ENCODE assay signal across 12 cellular contexts in genomic region chr20:10357974-10358373, GRCh38.
A peak's percentile ranks its signal among the peaks of the same experiment; 100 is the strongest.
DNase-seq lines count a peak whose midpoint lies in the region; ATAC-seq and TF ChIP-seq lines count a peak whose summit lies in the region.
"Had no signal": no experiment of that assay in that cellular context is flagged by ENCODE, and none has a peak within 500 bp of the region (broad histone marks: within the 10 kb centered on the region; RNA-seq: fewer than 3 reads in every experiment).

No MANE protein-coding gene starts in this region.

- DNase-seq in natural killer cell (no peak), RKO (ENCODE audit: low spot score) (peak; percentile 42), fibroblast of peridontal ligament (ENCODE audit: extremely low read depth) (peak; percentile 41), coronary artery (ENCODE audit: low spot score) (no peak), NCI-H510A treated with DMSO at 0.1 percent for 48 hours (lab: John Stamatoyannopoulos, UW) (no peak), WERI-Rb-1 (no peak)
- no peak for DNase-seq in natural killer cell treated with Interleukin-12 subunit alpha and Interleukin-12 subunit beta and Interleukin-15 and Interleukin-18, amount 100 ng/mL, for 72 hours (ENCODE audit: low spot score)
- DNase-seq: activated T-cell treated with anti-CD3 and anti-CD28 coated beads, Interleukin-2, amount 50 U/mL, for 1 hour; CD8-positive, alpha-beta memory T cell; NCI-H226; T-helper 2 cell had no signal

- H3K36me3 Mint-ChIP-seq in natural killer cell: no peaks in the 10 kb centered on the region
- no peaks in the 10 kb centered on the region for H3K36me3 Mint-ChIP-seq in natural killer cell treated with Interleukin-12 subunit alpha and Interleukin-12 subunit beta and Interleukin-15 and Interleukin-18, amount 100 ng/mL, for 72 hours

- no peak overlapping the region for H3K4me3 ChIP-seq in coronary artery
- H3K4me3 ChIP-seq in WERI-Rb-1 (ENCODE audit: low read depth, low read length): no peak overlapping the region

- intact Hi-C loops in natural killer cell (cut with micrococcal nuclease): loop anchor here (1.0 to 5.0 kb wide), 2 partner anchors 266 to 380 kb away; no protein-coding TSS in a partner anchor

- TF ChIP-seq CTCF in natural killer cell (IDR thresholded peaks at IDR 0.05) (peak; percentile 75), coronary artery (IDR thresholded peaks at IDR 0.05) (no peak), WERI-Rb-1 (IDR thresholded peaks at IDR 0.05; ENCODE audit: low read depth, low read length) (no peak)

- H3K36me3 ChIP-seq in WERI-Rb-1: no peaks in the 10 kb centered on the region

- no peaks in the 10 kb centered on the region for H3K9me3 ChIP-seq in WERI-Rb-1 (ENCODE audit: severe bottlenecking)

- H3K27ac ChIP-seq in coronary artery: no peak overlapping the region
- H3K27ac ChIP-seq in WERI-Rb-1: no peak overlapping the region

- H3K4me1 Mint-ChIP-seq in natural killer cell: peaks cover 0 to 9% of the 10 kb centered on the region in 2 donors
- H3K4me1 Mint-ChIP-seq in natural killer cell treated with Interleukin-12 subunit alpha and Interleukin-12 subunit beta and Interleukin-15 and Interleukin-18, amount 100 ng/mL, for 72 hours (ENCODE audit: low read depth in 2 of 2): peaks cover 6% of the 10 kb centered on the region in 2 donors

- H3K27ac Mint-ChIP-seq in natural killer cell: no peak overlapping the region
- no peak overlapping the region for H3K27ac Mint-ChIP-seq in natural killer cell treated with Interleukin-12 subunit alpha and Interleukin-12 subunit beta and Interleukin-15 and Interleukin-18, amount 100 ng/mL, for 72 hours
- H3K27ac Mint-ChIP-seq: CD8-positive, alpha-beta memory T cell had no signal

- no peak overlapping the region for H3K4me3 Mint-ChIP-seq in natural killer cell
- H3K4me3 Mint-ChIP-seq in natural killer cell treated with Interleukin-12 subunit alpha and Interleukin-12 subunit beta and Interleukin-15 and Interleukin-18, amount 100 ng/mL, for 72 hours: no peak overlapping the region
- H3K4me3 Mint-ChIP-seq: CD8-positive, alpha-beta memory T cell had no signal

- H3K9me3 Mint-ChIP-seq in natural killer cell: no peaks in the 10 kb centered on the region
- H3K9me3 Mint-ChIP-seq in natural killer cell treated with Interleukin-12 subunit alpha and Interleukin-12 subunit beta and Interleukin-15 and Interleukin-18, amount 100 ng/mL, for 72 hours: no peaks in the 10 kb centered on the region
- H3K9me3 Mint-ChIP-seq: CD8-positive, alpha-beta memory T cell had no signal

- H3K27me3 Mint-ChIP-seq in natural killer cell (ENCODE audit: low read depth in 2 of 2): peaks cover 2 to 16% of the 10 kb centered on the region in 2 donors
- peaks cover 0 to 6% of the 10 kb centered on the region in 2 donors for H3K27me3 Mint-ChIP-seq in natural killer cell treated with Interleukin-12 subunit alpha and Interleukin-12 subunit beta and Interleukin-15 and Interleukin-18, amount 100 ng/mL, for 72 hours

- H3K27me3 ChIP-seq in WERI-Rb-1 (ENCODE audit: insufficient read depth, low read depth, severe bottlenecking): no peaks in the 10 kb centered on the region

- ATAC-seq in natural killer cell (peak; percentile 53 to 86 (median 77)), GM21717 (IDR thresholded peaks at IDR 0.05; ENCODE audit: unreplicated experiment) (no peak)
- ATAC-seq in natural killer cell treated with Interleukin-12 subunit alpha and Interleukin-12 subunit beta and Interleukin-15 and Interleukin-18, amount 100 ng/mL, for 72 hours: no peak

Comparison
In these comparisons a context has a peak if more than half of its experiments do, and no peak if none do; other contexts are left out.
1. ATAC-seq: peak in natural killer cell (3 of 3); none in natural killer cell treated with Interleukin-12 subunit alpha and Interleukin-12 subunit beta and Interleukin-15 and Interleukin-18, amount 100 ng/mL, for 72 hours (0 of 2) and GM21717 (single experiment).
2. DNase-seq: peak in RKO (single experiment) and fibroblast of peridontal ligament (single experiment); none in natural killer cell (single experiment), natural killer cell treated with Interleukin-12 subunit alpha and Interleukin-12 subunit beta and Interleukin-15 and Interleukin-18, amount 100 ng/mL, for 72 hours (single experiment), coronary artery (single experiment), NCI-H510A treated with DMSO at 0.1 percent for 48 hours (single experiment) and WERI-Rb-1 (single experiment).